ENCODE assay signal across 13 cellular contexts in the genomic region with DNA sequence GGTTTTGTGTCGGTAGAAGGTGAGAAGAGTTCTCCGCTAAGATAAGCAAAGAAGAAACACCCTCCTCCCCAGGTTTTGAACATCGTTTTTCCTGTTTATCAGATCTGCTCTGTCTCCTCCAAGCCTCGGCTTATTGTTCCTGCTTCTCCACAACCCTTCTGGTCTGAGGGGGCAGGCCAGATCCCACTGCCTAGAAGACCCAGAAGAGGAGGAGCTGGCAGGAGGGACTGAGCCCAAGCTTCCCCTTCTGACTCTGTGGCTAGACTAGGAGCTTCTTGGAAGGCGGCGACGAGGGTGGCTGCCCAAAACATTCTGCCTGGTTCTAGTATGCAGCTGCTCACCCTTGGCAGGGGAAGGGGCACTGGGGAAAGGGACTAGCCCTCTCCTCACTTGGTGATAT. TPM values are rescaled to one million over a fixed set of nuclear protein-coding genes. Genes with fewer than 3 reads are reported as not detected.
DNase-seq lines count a peak whose midpoint lies in the region; ATAC-seq and TF ChIP-seq lines count a peak whose summit lies in the region.
"Had no signal": no experiment of that assay in that cellular context is flagged by ENCODE, and none has a peak within 500 bp of the region (broad histone marks: within the 10 kb centered on the region; RNA-seq: fewer than 3 reads in every experiment).

No MANE protein-coding gene starts in this region.

- H3K27ac Mint-ChIP-seq in central memory CD8-positive, alpha-beta T cell (ENCODE audit: low read depth): no peak overlapping the region
- no peak overlapping the region for H3K27ac Mint-ChIP-seq in natural killer cell

- H3K4me1 Mint-ChIP-seq in central memory CD8-positive, alpha-beta T cell: peaks cover 45% of the 10 kb centered on the region
- peaks cover 31 to 39% of the 10 kb centered on the region in 2 donors for H3K4me1 Mint-ChIP-seq in natural killer cell

- DNase-seq in CD1c-positive myeloid dendritic cell (ENCODE audit: extremely low spot score): peak; percentile 7
- DNase-seq in KBM-7: peak; percentile 42
- no peak for DNase-seq in central memory CD8-positive, alpha-beta T cell (ENCODE audit: low spot score in 2 of 2)
- DNase-seq in natural killer cell: no peak
- DNase-seq in NCI-H1105 treated with DMSO at 0.1 percent for 48 hours (lab: John Stamatoyannopoulos, UW): no peak
- DNase-seq in SK-N-DZ (ENCODE audit: low spot score): no peak
- DNase-seq: activated CD4-positive, CD25-positive, alpha-beta regulatory T cell; NCI-H510A treated with DMSO at 0.1 percent for 48 hours; stimulated activated naive CD4-positive, alpha-beta T cell had no signal

- no peak for ATAC-seq in central memory CD8-positive, alpha-beta T cell (replicated peaks; ENCODE audit: extremely low read depth, poor library complexity, severe bottlenecking)
- ATAC-seq in natural killer cell: no peak
- no peak for ATAC-seq in HG03159 (IDR thresholded peaks at IDR 0.05; ENCODE audit: unreplicated experiment)
- no peak for ATAC-seq in GM18873 (IDR thresholded peaks at IDR 0.05; ENCODE audit: low FRiP score, unreplicated experiment)

- peak overlapping the region; percentile 82 for H3K4me3 Mint-ChIP-seq in central memory CD8-positive, alpha-beta T cell
- H3K4me3 Mint-ChIP-seq in natural killer cell: peak overlapping the region; percentile 89

- H3K36me3 Mint-ChIP-seq in central memory CD8-positive, alpha-beta T cell (ENCODE audit: insufficient read depth): peaks cover 15% of the 10 kb centered on the region
- H3K36me3 Mint-ChIP-seq in natural killer cell: no peaks in the 10 kb centered on the region

- peaks cover 100% of the 10 kb centered on the region for H3K27me3 Mint-ChIP-seq in central memory CD8-positive, alpha-beta T cell
- H3K27me3 Mint-ChIP-seq in natural killer cell (ENCODE audit: low read depth in 2 of 2): peaks cover 78 to 90% of the 10 kb centered on the region in 2 donors

- no peak for TF ChIP-seq CTCF in natural killer cell (IDR thresholded peaks at IDR 0.05)

- intact Hi-C loops in natural killer cell (cut with micrococcal nuclease): no loop called here

- in situ Hi-C loops in KBM-7 (cut with MboI; ENCODE audit: low pct_unique_long_range_greater_than_20kb, low sequenced_read_pairs): no loop called here

- no peaks in the 10 kb centered on the region for H3K9me3 Mint-ChIP-seq in central memory CD8-positive, alpha-beta T cell
- no peaks in the 10 kb centered on the region for H3K9me3 Mint-ChIP-seq in natural killer cell

RNA-seq across cellular contexts. Expression of gene HOXB5, which starts 5.1 kb away (rescaled TPM):
- total RNA-seq in natural killer cell: not detected
- not detected in 2 replicates for polyA plus RNA-seq in SK-N-DZ (2014; cell fraction: cytosol; rRNA removed)
- polyA plus RNA-seq in SK-N-DZ (2014; cell fraction: nucleus; rRNA removed): not detected in 2 replicates
- total RNA-seq: frontal cortex, osteocyte had no signal

RNA-seq across cellular contexts. Expression of gene HOXB6, which starts 6.1 kb away (rescaled TPM):
- total RNA-seq in natural killer cell: not detected
- polyA plus RNA-seq in SK-N-DZ (2014; cell fraction: cytosol; rRNA removed): not detected in 2 replicates
- polyA plus RNA-seq in SK-N-DZ (2014; cell fraction: nucleus; rRNA removed): not detected in 2 replicates
- total RNA-seq: frontal cortex, osteocyte had no signal

RNA-seq across cellular contexts. Expression of gene HOXB3, which starts 8.7 kb away (rescaled TPM):
- 10 to 100 TPM in 2 of 3 donors, 1 to 10 TPM in 1; 7.9 to 15.6 (median 15.3) TPM for total RNA-seq in natural killer cell
- polyA plus RNA-seq in SK-N-DZ (2014; cell fraction: cytosol; rRNA removed): not detected in 2 replicates
- not detected in 2 replicates for polyA plus RNA-seq in SK-N-DZ (2014; cell fraction: nucleus; rRNA removed)
- total RNA-seq: frontal cortex had no signal

RNA-seq across cellular contexts. Expression of gene HOXB7, which starts 12.1 kb away (rescaled TPM):
- 1 to 10 TPM in 1 of 3 donors, under 1 TPM in 2; 0.45 to 1.4 (median 0.97) TPM for total RNA-seq in natural killer cell
- polyA plus RNA-seq in SK-N-DZ (2014; cell fraction: cytosol; rRNA removed): not detected in 2 replicates
- not detected in 2 replicates for polyA plus RNA-seq in SK-N-DZ (2014; cell fraction: nucleus; rRNA removed)
- total RNA-seq: frontal cortex, osteocyte had no signal

RNA-seq across cellular contexts. Expression of gene HOXB8, which starts 16.4 kb away (rescaled TPM):
- not detected for total RNA-seq in natural killer cell
- not detected in 2 replicates for polyA plus RNA-seq in SK-N-DZ (2014; cell fraction: cytosol; rRNA removed)
- polyA plus RNA-seq in SK-N-DZ (2014; cell fraction: nucleus; rRNA removed): not detected in 2 replicates
- total RNA-seq: frontal cortex, osteocyte had no signal

Comparison
In these comparisons a context has a peak if more than half of its experiments do, and no peak if none do; other contexts are left out.
1. DNase-seq: peak in CD1c-positive myeloid dendritic cell (single experiment) and KBM-7 (single experiment); none in central memory CD8-positive, alpha-beta T cell (0 of 2), natural killer cell (single experiment), NCI-H1105 treated with DMSO at 0.1 percent for 48 hours (single experiment) and SK-N-DZ (single experiment).